23 cellular contexts compared by ENCODE assay signal in genomic region chr19:30000862-30001261, GRCh38.
"Had no signal": no experiment of that assay in that cellular context is flagged by ENCODE, and none has a peak within 500 bp of the region (broad histone marks: within the 10 kb centered on the region; RNA-seq: fewer than 3 reads in every experiment).

No MANE protein-coding gene starts in this region.

- H3K27ac ChIP-seq: Peyer's patch, RWPE1, SJCRH30 had no signal

- H3K27ac Mint-ChIP-seq: activated CD4-positive, alpha-beta memory T cell treated with anti-CD3 and anti-CD28 coated beads for 36 hours; activated CD4-positive, alpha-beta T cell treated with anti-CD3 and anti-CD28 coated beads, Interleukin-2, amount 10 ng/mL, durations not matched to agents 24 days and 14 days; activated naive CD4-positive, alpha-beta T cell treated with anti-CD3 and anti-CD28 coated beads, Interleukin-2, amount 10 ng/mL, durations not matched to agents 7 days and 5 days; activated naive CD8-positive, alpha-beta T cell treated with anti-CD3 and anti-CD28 coated beads for 36 hours; activated T-helper 2 cell treated with anti-CD3 and anti-CD28 coated beads, Interferon-gamma antibody, Interleukin-2, Interleukin-4, amounts not matched to agents 10 μg/mL and 5 μg/mL and 100 μg/mL, durations not matched to agents 14 hours and 24 hours and 36 hours; T-helper 1 cell treated with Interleukin-12 subunit alpha and Interleukin-12 subunit beta and Interleukin-4 antibody, amounts not matched to agents 30 μg/mL and 1 μg/mL, for 36 hours had no signal

- H3K9me3 ChIP-seq: Peyer's patch had no signal

- H3K4me3 ChIP-seq: Peyer's patch, SJCRH30 had no signal

- H3K27me3 Mint-ChIP-seq: activated CD4-positive, alpha-beta memory T cell treated with anti-CD3 and anti-CD28 coated beads for 36 hours; activated CD4-positive, alpha-beta T cell treated with anti-CD3 and anti-CD28 coated beads, Interleukin-2, amount 10 ng/mL, durations not matched to agents 24 days and 14 days; activated naive CD4-positive, alpha-beta T cell treated with anti-CD3 and anti-CD28 coated beads, Interleukin-2, amount 10 ng/mL, durations not matched to agents 7 days and 5 days; activated naive CD8-positive, alpha-beta T cell treated with anti-CD3 and anti-CD28 coated beads for 36 hours had no signal

- DNase-seq: activated CD4-positive, alpha-beta memory T cell treated with anti-CD3 and anti-CD28 coated beads for 36 hours; activated CD4-positive, alpha-beta T cell treated with anti-CD3 and anti-CD28 coated beads, Interleukin-2, amount 10 ng/mL, durations not matched to agents 24 days and 14 days; activated CD4-positive, CD25-positive, alpha-beta regulatory T cell treated with anti-CD3 and anti-CD28 coated beads, Interleukin-2, amount 50 U/mL, for 72 hours; activated CD8-positive, alpha-beta memory T cell treated with anti-CD3 and anti-CD28 coated beads for 24 hours; activated gamma-delta T cell treated with Interleukin-2 at 50 U/mL for 16 hours; activated naive CD4-positive, alpha-beta T cell treated with anti-CD3 and anti-CD28 coated beads, Interleukin-2, amount 10 ng/mL, durations not matched to agents 7 days and 5 days; activated naive CD8-positive, alpha-beta T cell treated with anti-CD3 and anti-CD28 coated beads for 36 hours; activated T-cell treated with anti-CD3 and anti-CD28 coated beads, Interleukin-2, amount 50 U/mL, for 48 hours; cerebellar nuclear complex; NCI-H1105 treated with DMSO at 0.1 percent for 48 hours; NCI-H1436 treated with DMSO at 0.1 percent for 48 hours; NCI-H187; NCI-H2081; NCI-H510A treated with DMSO at 0.1 percent for 48 hours; NCI-H69; NK-92 treated with Interleukin-12 subunit alpha and Interleukin-12 subunit beta, amount 100 ng/mL, for 24 hours; Peyer's patch; Right ventricle myocardium superior; SJCRH30 had no signal

- H3K27me3 ChIP-seq: Peyer's patch, SJCRH30 had no signal

- H3K36me3 ChIP-seq: Peyer's patch had no signal

- H3K4me3 Mint-ChIP-seq: activated CD4-positive, alpha-beta memory T cell treated with anti-CD3 and anti-CD28 coated beads for 36 hours; activated CD4-positive, alpha-beta T cell treated with anti-CD3 and anti-CD28 coated beads, Interleukin-2, amount 10 ng/mL, durations not matched to agents 24 days and 14 days; activated naive CD4-positive, alpha-beta T cell treated with anti-CD3 and anti-CD28 coated beads, Interleukin-2, amount 10 ng/mL, durations not matched to agents 7 days and 5 days; activated naive CD8-positive, alpha-beta T cell treated with anti-CD3 and anti-CD28 coated beads for 36 hours; T-helper 1 cell treated with Interleukin-12 subunit alpha and Interleukin-12 subunit beta and Interleukin-4 antibody, amounts not matched to agents 30 μg/mL and 1 μg/mL, for 36 hours; WTC11 had no signal

- ATAC-seq: WTC11 had no signal

- H3K4me1 ChIP-seq: Peyer's patch, SJCRH30 had no signal
